Comparison of ENCODE assay signal across 9 cellular contexts in genomic region chr6:8017276-8017701, GRCh38. TPM values are rescaled to one million over a fixed set of nuclear protein-coding genes. Genes with fewer than 3 reads are reported as not detected.
A peak's percentile ranks its signal among the peaks of the same experiment; 100 is the strongest.
DNase-seq lines count a peak whose midpoint lies in the region; ATAC-seq and TF ChIP-seq lines count a peak whose summit lies in the region.
"Had no signal": no experiment of that assay in that cellular context is flagged by ENCODE, and none has a peak within 500 bp of the region (broad histone marks: within the 10 kb centered on the region; RNA-seq: fewer than 3 reads in every experiment).

No MANE protein-coding gene starts in this region.

- intact Hi-C loops in activated CD4-positive, alpha-beta T cell treated with anti-CD3 and anti-CD28 coated beads for 36 hours (cut with DNase I, micrococcal nuclease): loop anchor here (5.0 kb wide), 2 partner anchors 45 to 85 kb away; partner anchors contain the start of genes BLOC1S5 (in 1 of the 2) and EEF1E1 (in 1 of the 2)

- H3K36me3 Mint-ChIP-seq in activated CD4-positive, alpha-beta T cell treated with anti-CD3 and anti-CD28 coated beads for 36 hours (ENCODE audit: low read depth): peaks cover 31% of the 10 kb centered on the region
- H3K36me3 Mint-ChIP-seq in neural progenitor cell: peaks cover 13% of the 10 kb centered on the region

- peak overlapping the region; percentile 67; the same call in 1 of the 2 replicates for H2AFZ ChIP-seq in OCI-LY1 (ENCODE audit: low read length)
- no peak overlapping the region for H2AFZ ChIP-seq in neural progenitor cell (replicated peaks)

- H3K79me2 ChIP-seq in OCI-LY1 (ENCODE audit: insufficient read depth, low read length) (no peaks in the 10 kb centered on the region), neural progenitor cell (ENCODE audit: low read depth) (no peaks in the 10 kb centered on the region)

- H3K9me3 Mint-ChIP-seq in activated CD4-positive, alpha-beta T cell treated with anti-CD3 and anti-CD28 coated beads for 36 hours (ENCODE audit: low read depth): no peaks in the 10 kb centered on the region
- H3K9me3 Mint-ChIP-seq in neural progenitor cell: no peaks in the 10 kb centered on the region
- H3K9me3 Mint-ChIP-seq: activated naive CD4-positive, alpha-beta T cell treated with anti-CD3 and anti-CD28 coated beads, Interleukin-2, amount 50 U/mL, for 24 hours had no signal

- peak overlapping the region; percentile 97 for H3K27ac Mint-ChIP-seq in activated CD4-positive, alpha-beta T cell treated with anti-CD3 and anti-CD28 coated beads for 36 hours
- H3K27ac Mint-ChIP-seq in neural progenitor cell: peak overlapping the region; percentile 17
- H3K27ac Mint-ChIP-seq: activated naive CD4-positive, alpha-beta T cell treated with anti-CD3 and anti-CD28 coated beads, Interleukin-2, amount 50 U/mL, for 24 hours had no signal

- H3K9me2 ChIP-seq in OCI-LY1 (ENCODE audit: low read depth, low read length): no peaks in the 10 kb centered on the region

- H3K27ac ChIP-seq in OCI-LY1 (ENCODE audit: low read depth, low read length, poor library complexity, severe bottlenecking) (peak overlapping the region; percentile 91), neural progenitor cell (no peak overlapping the region)

- H3F3A ChIP-seq in OCI-LY1 (ENCODE audit: insufficient read depth, low read length) (no peaks in the 10 kb centered on the region), neural progenitor cell (ENCODE audit: low read depth) (no peaks in the 10 kb centered on the region)

- POLR2A ChIA-PET in activated CD4-positive, alpha-beta T cell treated with anti-CD3 and anti-CD28 coated beads for 36 hours (lab: Charles Lee): interaction anchor here (0.6 to 1.0 kb wide), 3 partner anchors 47 to 114 kb away, joined by 3 to 5 read pairs (median 3); partner anchors contain the start of gene BLOC1S5

- H3K4me2 ChIP-seq in OCI-LY1 (ENCODE audit: low read length) (peak overlapping the region; percentile 81), neural progenitor cell (no peak overlapping the region)

- peak; percentile 95 for ATAC-seq in activated CD4-positive, alpha-beta T cell treated with anti-CD3 and anti-CD28 coated beads for 36 hours
- ATAC-seq in HG02588 (IDR thresholded peaks at IDR 0.05; ENCODE audit: unreplicated experiment): peak; percentile 74

- peak overlapping the region; percentile 56 for H3K4me3 ChIP-seq in OCI-LY1 (ENCODE audit: low read depth, low read length, poor library complexity, severe bottlenecking)
- H3K4me3 ChIP-seq in neural progenitor cell: no peak overlapping the region

- H3K4me1 ChIP-seq in OCI-LY1 (ENCODE audit: insufficient read depth, low read length, severe bottlenecking) (peaks cover 22% of the 10 kb centered on the region), neural progenitor cell (peaks cover 8% of the 10 kb centered on the region)

- no peaks in the 10 kb centered on the region for H4K20me1 ChIP-seq in OCI-LY1 (ENCODE audit: insufficient read depth, low read length)
- peaks cover 10% of the 10 kb centered on the region for H4K20me1 ChIP-seq in neural progenitor cell (ENCODE audit: low read depth)

- peak; percentile 24 for DNase-seq in activated CD4-positive, alpha-beta T cell treated with anti-CD3 and anti-CD28 coated beads for 36 hours
- DNase-seq in activated CD4-positive, alpha-beta T cell treated with anti-CD3 and anti-CD28 coated beads for 48 hours: no peak
- no peak for DNase-seq in neural progenitor cell (ENCODE audit: low spot score)
- no peak for DNase-seq in dedifferentiated amniotic fluid mesenchymal stem cell (ENCODE audit: extremely low spot score)
- no peak for DNase-seq in globus pallidus (ENCODE audit: low spot score)
- no peak for DNase-seq in RKO (ENCODE audit: low spot score)

- H3K36me3 ChIP-seq in OCI-LY1 (ENCODE audit: insufficient read depth, low read length) (peaks cover 28% of the 10 kb centered on the region), neural progenitor cell (peaks cover 3% of the 10 kb centered on the region)

- no peak for TF ChIP-seq CTCF in OCI-LY1 (IDR thresholded peaks at IDR 0.05; ENCODE audit: low read length)
- no peak for TF ChIP-seq CTCF in neural progenitor cell (IDR thresholded peaks at IDR 0.05)

- peak overlapping the region; percentile 54 for H3K9ac ChIP-seq in OCI-LY1 (ENCODE audit: low read length)
- H3K9ac ChIP-seq in neural progenitor cell: no peak overlapping the region

- H3K27me3 Mint-ChIP-seq in activated CD4-positive, alpha-beta T cell treated with anti-CD3 and anti-CD28 coated beads for 36 hours: no peaks in the 10 kb centered on the region
- H3K27me3 Mint-ChIP-seq in neural progenitor cell (ENCODE audit: insufficient read depth, low read depth): peaks cover 5% of the 10 kb centered on the region
- H3K27me3 Mint-ChIP-seq: activated naive CD4-positive, alpha-beta T cell treated with anti-CD3 and anti-CD28 coated beads, Interleukin-2, amount 50 U/mL, for 24 hours had no signal

- CTCF ChIA-PET in activated CD4-positive, alpha-beta T cell treated with anti-CD3 and anti-CD28 coated beads for 36 hours (lab: Charles Lee): interaction anchor here (1.4 kb wide), 1 partner anchor 294 kb away, joined by 4 read pairs; no protein-coding TSS in a partner anchor

- H3K4me3 Mint-ChIP-seq in activated CD4-positive, alpha-beta T cell treated with anti-CD3 and anti-CD28 coated beads for 36 hours: peak overlapping the region; percentile 77
- H3K4me3 Mint-ChIP-seq in neural progenitor cell: no peak overlapping the region
- H3K4me3 Mint-ChIP-seq: activated naive CD4-positive, alpha-beta T cell treated with anti-CD3 and anti-CD28 coated beads, Interleukin-2, amount 50 U/mL, for 24 hours had no signal

- H3K27me3 ChIP-seq in OCI-LY1 (ENCODE audit: insufficient read depth, low read length): no peaks in the 10 kb centered on the region
- no peaks in the 10 kb centered on the region for H3K27me3 ChIP-seq in neural progenitor cell

- peaks cover 18% of the 10 kb centered on the region for H3K4me1 Mint-ChIP-seq in activated CD4-positive, alpha-beta T cell treated with anti-CD3 and anti-CD28 coated beads for 36 hours
- H3K4me1 Mint-ChIP-seq in neural progenitor cell: peaks cover 2% of the 10 kb centered on the region

- H3K9me3 ChIP-seq in OCI-LY1 (ENCODE audit: low read length) (no peaks in the 10 kb centered on the region), neural progenitor cell (ENCODE audit: low read depth) (no peaks in the 10 kb centered on the region)

RNA-seq across cellular contexts. Expression of gene BLOC1S5, which starts 46.9 kb away (rescaled TPM):
- total RNA-seq in activated CD4-positive, alpha-beta T cell treated with anti-CD3 and anti-CD28 coated beads for 36 hours: 10 to 100 TPM; 20.0 to 30.3 TPM
- total RNA-seq in neural progenitor cell (ENCODE audit: low replicate concordance): 20.4 and 34.4 TPM in 2 replicates
